18 cellular contexts compared by ENCODE assay signal in genomic region chr6:88251261-88251660, GRCh38.
DNase-seq lines count a peak whose midpoint lies in the region; ATAC-seq and TF ChIP-seq lines count a peak whose summit lies in the region.
"Had no signal": no experiment of that assay in that cellular context is flagged by ENCODE, and none has a peak within 500 bp of the region (broad histone marks: within the 10 kb centered on the region; RNA-seq: fewer than 3 reads in every experiment).

No MANE protein-coding gene starts in this region.

- no peaks in the 10 kb centered on the region for H3K4me1 ChIP-seq in GM23338 (ENCODE audit: insufficient read depth)
- H3K4me1 ChIP-seq: BE2C had no signal

- no peak for DNase-seq in GM23338 (ENCODE audit: low spot score)
- DNase-seq in NCI-H1694 treated with DMSO at 0.1 percent for 48 hours (lab: John Stamatoyannopoulos, UW): peak; percentile 76
- DNase-seq in NCI-H446 treated with DMSO at 0.1 percent for 48 hours (lab: John Stamatoyannopoulos, UW): peak; percentile 70
- DNase-seq in activated CD4-positive, alpha-beta T cell treated with anti-CD3 and anti-CD28 coated beads, Interleukin-2, amount 10 ng/mL, durations not matched to agents 24 days and 14 days: no peak
- no peak for DNase-seq in NCI-H748 (lab: John Stamatoyannopoulos, UW; ENCODE audit: unreplicated experiment)
- DNase-seq: BE2C; DND-41; GOT3; KG1; NCI-H187; NCI-H526; NK-92 treated with Interleukin-12 subunit alpha and Interleukin-12 subunit beta, amount 100 ng/mL, for 24 hours; SIG-M5 had no signal

- no peaks in the 10 kb centered on the region for H3K9me2 ChIP-seq in GM23338 (ENCODE audit: insufficient read depth)

- H3K27me3 Mint-ChIP-seq in GM23338 (ENCODE audit: insufficient read depth, low read depth, poor library complexity): no peaks in the 10 kb centered on the region
- H3K27me3 Mint-ChIP-seq in brain: no peaks in the 10 kb centered on the region
- H3K27me3 Mint-ChIP-seq in activated CD4-positive, alpha-beta T cell treated with anti-CD3 and anti-CD28 coated beads, Interleukin-2, amount 10 ng/mL, durations not matched to agents 24 days and 14 days: no peaks in the 10 kb centered on the region

- H4K20me1 ChIP-seq in GM23338 (replicated peaks; ENCODE audit: insufficient read depth): no peaks in the 10 kb centered on the region

- TF ChIP-seq CTCF in GM23338 (conservative IDR thresholded peaks at IDR 0.05; ENCODE audit: low read depth in 2 of 2) (no peak), brain (conservative IDR thresholded peaks at IDR 0.05) (no peak)

- H3K27ac ChIP-seq in GM23338 (ENCODE audit: low read depth): no peak overlapping the region

- H3K79me2 ChIP-seq in GM23338 (replicated peaks; ENCODE audit: insufficient read depth): no peaks in the 10 kb centered on the region

- H3K4me2 ChIP-seq in GM23338: no peak overlapping the region

- 0 out of 2 replicates have a peak overlapping the region, but pooled peaks have one; percentile 56 for H2AFZ ChIP-seq in GM23338

- H3F3A ChIP-seq in GM23338 (replicated peaks; ENCODE audit: low read depth): no peaks in the 10 kb centered on the region

- no peaks in the 10 kb centered on the region for H3K4me1 Mint-ChIP-seq in GM23338
- peaks cover 8% of the 10 kb centered on the region for H3K4me1 Mint-ChIP-seq in brain
- H3K4me1 Mint-ChIP-seq in activated CD4-positive, alpha-beta T cell treated with anti-CD3 and anti-CD28 coated beads, Interleukin-2, amount 10 ng/mL, durations not matched to agents 24 days and 14 days: no peaks in the 10 kb centered on the region

- peaks cover 21% of the 10 kb centered on the region for H3K9me3 Mint-ChIP-seq in GM23338
- peaks cover 19 to 32% (median 20%) of the 10 kb centered on the region in 5 experiments for H3K9me3 Mint-ChIP-seq in brain
- H3K9me3 Mint-ChIP-seq in activated CD4-positive, alpha-beta T cell treated with anti-CD3 and anti-CD28 coated beads, Interleukin-2, amount 10 ng/mL, durations not matched to agents 24 days and 14 days: peaks cover 9% of the 10 kb centered on the region

- H3K27ac Mint-ChIP-seq in GM23338: no peak overlapping the region
- H3K27ac Mint-ChIP-seq in brain: peak overlapping the region in 3 of 5 experiments; percentile 2 to 16 (median 4)
- no peak overlapping the region for H3K27ac Mint-ChIP-seq in activated CD4-positive, alpha-beta T cell treated with anti-CD3 and anti-CD28 coated beads, Interleukin-2, amount 10 ng/mL, durations not matched to agents 24 days and 14 days

- H3K36me3 Mint-ChIP-seq in GM23338 (ENCODE audit: low read depth) (peaks cover 8% of the 10 kb centered on the region; the same call in 2 of the 3 replicates), brain (no peaks in the 10 kb centered on the region)
- H3K36me3 Mint-ChIP-seq in activated CD4-positive, alpha-beta T cell treated with anti-CD3 and anti-CD28 coated beads, Interleukin-2, amount 10 ng/mL, durations not matched to agents 24 days and 14 days (ENCODE audit: low read depth): no peaks in the 10 kb centered on the region

- no peak overlapping the region for H3K4me3 Mint-ChIP-seq in GM23338
- H3K4me3 Mint-ChIP-seq in brain: no peak overlapping the region
- no peak overlapping the region for H3K4me3 Mint-ChIP-seq in activated CD4-positive, alpha-beta T cell treated with anti-CD3 and anti-CD28 coated beads, Interleukin-2, amount 10 ng/mL, durations not matched to agents 24 days and 14 days

- H3K4me3 ChIP-seq in GM23338: no peak overlapping the region

- no peaks in the 10 kb centered on the region for H3K36me3 ChIP-seq in GM23338 (ENCODE audit: insufficient read depth)
- H3K36me3 ChIP-seq: BE2C had no signal

- ATAC-seq in GM23338: no peak
- ATAC-seq in HG03442 (IDR thresholded peaks at IDR 0.05; ENCODE audit: unreplicated experiment): no peak
- ATAC-seq in GM21526 (IDR thresholded peaks at IDR 0.05; ENCODE audit: low FRiP score, unreplicated experiment): no peak
- ATAC-seq: HCT116, SK-N-SH treated with all-trans-retinoic acid at 6 μM for 48 hours had no signal

- intact Hi-C loops in activated CD4-positive, alpha-beta T cell treated with anti-CD3 and anti-CD28 coated beads, Interleukin-2, amount 10 ng/mL, durations not matched to agents 24 days and 14 days (cut with micrococcal nuclease): no loop called here

- no peaks in the 10 kb centered on the region for H3K27me3 ChIP-seq in GM23338 (ENCODE audit: insufficient read depth)
- H3K27me3 ChIP-seq: BE2C had no signal

TF ChIP-seq in GM23338, 12 proteins besides CTCF, POLR2A, EP300 and RAD21 (continues in another document):
- no peak for TF ChIP-seq ZNF331 (CRISPR knock-in tag; IDR thresholded peaks at IDR 0.05; ENCODE audit: low read depth)
- no peak for TF ChIP-seq ZNF114 (CRISPR knock-in tag; IDR thresholded peaks at IDR 0.05)
- TF ChIP-seq EZH2 (IDR thresholded peaks at IDR 0.05; ENCODE audit: low read depth, unreplicated experiment): no peak
- no peak for TF ChIP-seq NANOG (IDR thresholded peaks at IDR 0.05; ENCODE audit: borderline replicate concordance)
- TF ChIP-seq, protein P1, sequence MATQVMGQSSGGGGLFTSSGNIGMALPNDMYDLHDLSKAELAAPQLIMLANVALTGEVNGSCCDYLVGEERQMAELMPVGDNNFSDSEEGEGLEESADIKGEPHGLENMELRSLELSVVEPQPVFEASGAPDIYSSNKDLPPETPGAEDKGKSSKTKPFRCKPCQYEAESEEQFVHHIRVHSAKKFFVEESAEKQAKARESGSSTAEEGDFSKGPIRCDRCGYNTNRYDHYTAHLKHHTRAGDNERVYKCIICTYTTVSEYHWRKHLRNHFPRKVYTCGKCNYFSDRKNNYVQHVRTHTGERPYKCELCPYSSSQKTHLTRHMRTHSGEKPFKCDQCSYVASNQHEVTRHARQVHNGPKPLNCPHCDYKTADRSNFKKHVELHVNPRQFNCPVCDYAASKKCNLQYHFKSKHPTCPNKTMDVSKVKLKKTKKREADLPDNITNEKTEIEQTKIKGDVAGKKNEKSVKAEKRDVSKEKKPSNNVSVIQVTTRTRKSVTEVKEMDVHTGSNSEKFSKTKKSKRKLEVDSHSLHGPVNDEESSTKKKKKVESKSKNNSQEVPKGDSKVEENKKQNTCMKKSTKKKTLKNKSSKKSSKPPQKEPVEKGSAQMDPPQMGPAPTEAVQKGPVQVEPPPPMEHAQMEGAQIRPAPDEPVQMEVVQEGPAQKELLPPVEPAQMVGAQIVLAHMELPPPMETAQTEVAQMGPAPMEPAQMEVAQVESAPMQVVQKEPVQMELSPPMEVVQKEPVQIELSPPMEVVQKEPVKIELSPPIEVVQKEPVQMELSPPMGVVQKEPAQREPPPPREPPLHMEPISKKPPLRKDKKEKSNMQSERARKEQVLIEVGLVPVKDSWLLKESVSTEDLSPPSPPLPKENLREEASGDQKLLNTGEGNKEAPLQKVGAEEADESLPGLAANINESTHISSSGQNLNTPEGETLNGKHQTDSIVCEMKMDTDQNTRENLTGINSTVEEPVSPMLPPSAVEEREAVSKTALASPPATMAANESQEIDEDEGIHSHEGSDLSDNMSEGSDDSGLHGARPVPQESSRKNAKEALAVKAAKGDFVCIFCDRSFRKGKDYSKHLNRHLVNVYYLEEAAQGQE (IDR thresholded peaks at IDR 0.05; ENCODE audit: unreplicated experiment): no peak
- TF ChIP-seq JUNB (IDR thresholded peaks at IDR 0.05; ENCODE audit: unreplicated experiment): no peak
- no peak for TF ChIP-seq EZH2phosphoT487 (IDR thresholded peaks at IDR 0.05; ENCODE audit: unreplicated experiment)
- no peak for TF ChIP-seq CREB1 (CRISPR knock-in tag; IDR thresholded peaks at IDR 0.05; ENCODE audit: low read depth)
- no peak for TF ChIP-seq POLR2AphosphoS5 (IDR thresholded peaks at IDR 0.05; ENCODE audit: low read depth)

Comparison
In these comparisons a context has a peak if more than half of its experiments do, and no peak if none do; other contexts are left out.
1. DNase-seq: peak in NCI-H1694 treated with DMSO at 0.1 percent for 48 hours (single experiment) and NCI-H446 treated with DMSO at 0.1 percent for 48 hours (single experiment); none in GM23338 (single experiment), activated CD4-positive, alpha-beta T cell treated with anti-CD3 and anti-CD28 coated beads, Interleukin-2, amount 10 ng/mL, durations not matched to agents 24 days and 14 days (single experiment) and NCI-H748 (single experiment).
2. H3K27ac Mint-ChIP-seq: peak in brain (3 of 5); none in GM23338 (single experiment) and activated CD4-positive, alpha-beta T cell treated with anti-CD3 and anti-CD28 coated beads, Interleukin-2, amount 10 ng/mL, durations not matched to agents 24 days and 14 days (single experiment).